Comparison of ENCODE assay signal across 1 cellular context in genomic region chr18:78492813-78493371, GRCh38.
TF ChIP-seq lines count a peak whose summit lies in the region.

No MANE protein-coding gene starts in this region.

TF ChIP-seq in H1, 55 proteins besides CTCF, POLR2A, EP300 and RAD21:
- TF ChIP-seq SAP30 (IDR thresholded peaks at IDR 0.05; ENCODE audit: insufficient read depth, insufficient replicate concordance, low read length) (no peak), SUZ12 (IDR thresholded peaks at IDR 0.05; ENCODE audit: low read length) (no peak), YY1 (IDR thresholded peaks at IDR 0.05; ENCODE audit: low read depth, low read length) (no peak), POLR2AphosphoS5 (IDR thresholded peaks at IDR 0.05; ENCODE audit: low read depth, low read length) (no peak), SIN3A (conservative IDR thresholded peaks at IDR 0.05 in 1 of 2, IDR thresholded peaks at IDR 0.05 in 1 of 2; ENCODE audit: low read depth in 1 of 2, low read length in 2 of 2) (no peak), RNF2 (IDR thresholded peaks at IDR 0.05; ENCODE audit: borderline replicate concordance, low read depth, low read length, missing control alignments, poor library complexity, severe bottlenecking) (no peak), NANOG (IDR thresholded peaks at IDR 0.05; ENCODE audit: insufficient read depth, low read depth, low read length, poor library complexity, severe bottlenecking) (no peak), JUND (IDR thresholded peaks at IDR 0.05; ENCODE audit: low read length) (no peak), RBBP5 (IDR thresholded peaks at IDR 0.05; ENCODE audit: borderline replicate concordance, low read depth, low read length) (no peak), CBX8 (IDR thresholded peaks at IDR 0.05; ENCODE audit: borderline replicate concordance, low read depth, low read length) (no peak), RFX5 (IDR thresholded peaks at IDR 0.05; ENCODE audit: borderline replicate concordance, low read depth, low read length) (no peak), BCL11A (IDR thresholded peaks at IDR 0.05; ENCODE audit: low read depth in 2 of 2, low read length in 2 of 2) (no peak), SP4 (IDR thresholded peaks at IDR 0.05; ENCODE audit: low read length) (no peak), GABPA (IDR thresholded peaks at IDR 0.05; ENCODE audit: borderline replicate concordance, insufficient read depth, low read length) (no peak), TBP (IDR thresholded peaks at IDR 0.05; ENCODE audit: low read depth, low read length) (no peak), CREB1 (IDR thresholded peaks at IDR 0.05) (no peak), CEBPB (IDR thresholded peaks at IDR 0.05; ENCODE audit: low read depth, low read length) (no peak), CHD2 (IDR thresholded peaks at IDR 0.05; ENCODE audit: low read length) (no peak), BRCA1 (IDR thresholded peaks at IDR 0.05; ENCODE audit: low read depth, low read length) (no peak)
TF ChIP-seq in H1: peak in this region for 0.
